Comparison of ENCODE assay signal across 1 cellular context in the genomic region with DNA sequence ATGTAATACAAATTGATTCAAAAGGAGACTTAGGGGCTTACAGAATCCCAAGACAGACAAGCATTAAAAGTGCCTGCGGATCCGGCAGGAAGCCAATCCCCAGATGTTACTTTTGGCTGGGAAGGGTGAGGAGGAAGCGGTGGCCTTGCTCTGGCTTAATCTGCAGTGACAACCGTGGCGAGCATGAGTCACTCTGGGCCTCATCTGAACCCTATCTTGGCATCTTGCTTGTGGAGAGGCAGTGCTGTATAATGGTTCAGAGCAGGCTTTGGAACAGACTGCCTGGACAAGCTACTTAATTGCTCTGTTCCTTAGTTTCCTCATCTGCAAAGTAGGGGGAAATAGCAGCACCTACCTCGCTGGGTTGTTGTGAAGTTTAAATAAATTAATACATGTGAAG.
TF ChIP-seq lines count a peak whose summit lies in the region.

No MANE protein-coding gene starts in this region.

TF ChIP-seq in K562, 482 proteins besides CTCF, POLR2A, EP300 and RAD21 (continued from another document and continues in another):
- TF ChIP-seq, protein P1, sequence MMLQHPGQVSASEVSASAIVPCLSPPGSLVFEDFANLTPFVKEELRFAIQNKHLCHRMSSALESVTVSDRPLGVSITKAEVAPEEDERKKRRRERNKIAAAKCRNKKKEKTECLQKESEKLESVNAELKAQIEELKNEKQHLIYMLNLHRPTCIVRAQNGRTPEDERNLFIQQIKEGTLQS (IDR thresholded peaks at IDR 0.05): peak; percentile 96
- TF ChIP-seq, protein P1 (CRISPR knock-in tag; conservative IDR thresholded peaks at IDR 0.05): peak; percentile 96
- TF ChIP-seq, protein P2, sequence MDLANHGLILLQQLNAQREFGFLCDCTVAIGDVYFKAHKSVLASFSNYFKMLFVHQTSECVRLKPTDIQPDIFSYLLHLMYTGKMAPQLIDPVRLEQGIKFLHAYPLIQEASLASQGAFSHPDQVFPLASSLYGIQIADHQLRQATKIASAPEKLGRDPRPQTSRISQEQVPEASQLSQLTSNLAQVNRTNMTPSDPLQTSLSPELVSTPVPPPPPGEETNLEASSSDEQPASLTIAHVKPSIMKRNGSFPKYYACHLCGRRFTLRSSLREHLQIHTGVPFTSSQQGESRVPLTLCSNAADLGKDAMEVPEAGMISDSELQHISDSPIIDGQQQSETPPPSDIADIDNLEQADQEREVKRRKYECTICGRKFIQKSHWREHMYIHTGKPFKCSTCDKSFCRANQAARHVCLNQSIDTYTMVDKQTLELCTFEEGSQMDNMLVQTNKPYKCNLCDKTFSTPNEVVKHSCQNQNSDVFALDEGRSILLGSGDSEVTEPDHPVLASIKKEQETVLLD (IDR thresholded peaks at IDR 0.05): no peak; the same call in 1 of the 2 replicates
- TF ChIP-seq KLF10 (CRISPR knock-in tag; IDR thresholded peaks at IDR 0.05) (no peak), ZNF174 (CRISPR knock-in tag; IDR thresholded peaks at IDR 0.05) (no peak), FUS (optimal IDR thresholded peaks at IDR 0.05; ENCODE audit: low read depth, low read length) (no peak), RCOR1 (IDR thresholded peaks at IDR 0.05; ENCODE audit: borderline replicate concordance in 1 of 2, low read depth in 2 of 2, low read length in 2 of 2) (peak; percentile 24 to 93; a peak in 3 of 4 replicates), ZNF133 (CRISPR knock-in tag; IDR thresholded peaks at IDR 0.05) (no peak), ZNF12 (CRISPR knock-in tag; IDR thresholded peaks at IDR 0.05) (no peak), ASH1L (IDR thresholded peaks at IDR 0.05; ENCODE audit: borderline replicate concordance, low read depth, partially characterized antibody) (no peak), STAG1 (CRISPR knock-in tag; IDR thresholded peaks at IDR 0.05; ENCODE audit: borderline replicate concordance) (no peak), RBM22 (IDR thresholded peaks at IDR 0.05; ENCODE audit: low read depth, low read length, poor library complexity, severe bottlenecking) (no peak), ESRRA (IDR thresholded peaks at IDR 0.05; ENCODE audit: borderline replicate concordance, low read depth) (peak; percentile 58; the same call in 1 of the 2 replicates), TBP (optimal IDR thresholded peaks at IDR 0.05; ENCODE audit: low read depth, low read length) (no peak), XRCC4 (IDR thresholded peaks at IDR 0.05; ENCODE audit: extremely low read depth, insufficient read depth, insufficient read length) (no peak), LEF1 (IDR thresholded peaks at IDR 0.05) (peak; percentile 37; the same call in 1 of the 2 replicates), ZNF584 (CRISPR knock-in tag; IDR thresholded peaks at IDR 0.05; ENCODE audit: low read depth) (peak; percentile 43; the same call in 1 of the 2 replicates), ARID1B (IDR thresholded peaks at IDR 0.05) (peak; percentile 94), BCL6 (CRISPR knock-in tag; IDR thresholded peaks at IDR 0.05) (no peak), ETV1 (tag; conservative IDR thresholded peaks at IDR 0.05; ENCODE audit: low read depth) (peak; percentile 82), MEF2A (IDR thresholded peaks at IDR 0.05; ENCODE audit: control insufficient read depth, low read depth, low read length) (0 out of 2 replicates have a peak, but pooled peaks have one; percentile 29), TCF3 (CRISPR knock-in tag; IDR thresholded peaks at IDR 0.05) (peak; percentile 86), HDAC3 (IDR thresholded peaks at IDR 0.05; ENCODE audit: borderline replicate concordance, partially characterized antibody) (peak; percentile 38), TRIM24 (IDR thresholded peaks at IDR 0.05) (peak; percentile 10 to 84; a peak in 3 of 4 replicates), PURB (CRISPR knock-in tag; IDR thresholded peaks at IDR 0.05; ENCODE audit: low read depth) (no peak), GABPB2 (CRISPR knock-in tag; conservative IDR thresholded peaks at IDR 0.05) (no peak)
- TF ChIP-seq, protein P3, sequence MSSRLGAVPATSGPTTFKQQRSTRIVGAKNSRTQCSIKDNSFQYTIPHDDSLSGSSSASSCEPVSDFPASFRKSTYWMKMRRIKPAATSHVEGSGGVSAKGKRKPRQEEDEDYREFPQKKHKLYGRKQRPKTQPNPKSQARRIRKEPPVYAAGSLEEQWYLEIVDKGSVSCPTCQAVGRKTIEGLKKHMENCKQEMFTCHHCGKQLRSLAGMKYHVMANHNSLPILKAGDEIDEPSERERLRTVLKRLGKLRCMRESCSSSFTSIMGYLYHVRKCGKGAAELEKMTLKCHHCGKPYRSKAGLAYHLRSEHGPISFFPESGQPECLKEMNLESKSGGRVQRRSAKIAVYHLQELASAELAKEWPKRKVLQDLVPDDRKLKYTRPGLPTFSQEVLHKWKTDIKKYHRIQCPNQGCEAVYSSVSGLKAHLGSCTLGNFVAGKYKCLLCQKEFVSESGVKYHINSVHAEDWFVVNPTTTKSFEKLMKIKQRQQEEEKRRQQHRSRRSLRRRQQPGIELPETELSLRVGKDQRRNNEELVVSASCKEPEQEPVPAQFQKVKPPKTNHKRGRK (tag; IDR thresholded peaks at IDR 0.05): no peak
- TF ChIP-seq, protein P4, sequence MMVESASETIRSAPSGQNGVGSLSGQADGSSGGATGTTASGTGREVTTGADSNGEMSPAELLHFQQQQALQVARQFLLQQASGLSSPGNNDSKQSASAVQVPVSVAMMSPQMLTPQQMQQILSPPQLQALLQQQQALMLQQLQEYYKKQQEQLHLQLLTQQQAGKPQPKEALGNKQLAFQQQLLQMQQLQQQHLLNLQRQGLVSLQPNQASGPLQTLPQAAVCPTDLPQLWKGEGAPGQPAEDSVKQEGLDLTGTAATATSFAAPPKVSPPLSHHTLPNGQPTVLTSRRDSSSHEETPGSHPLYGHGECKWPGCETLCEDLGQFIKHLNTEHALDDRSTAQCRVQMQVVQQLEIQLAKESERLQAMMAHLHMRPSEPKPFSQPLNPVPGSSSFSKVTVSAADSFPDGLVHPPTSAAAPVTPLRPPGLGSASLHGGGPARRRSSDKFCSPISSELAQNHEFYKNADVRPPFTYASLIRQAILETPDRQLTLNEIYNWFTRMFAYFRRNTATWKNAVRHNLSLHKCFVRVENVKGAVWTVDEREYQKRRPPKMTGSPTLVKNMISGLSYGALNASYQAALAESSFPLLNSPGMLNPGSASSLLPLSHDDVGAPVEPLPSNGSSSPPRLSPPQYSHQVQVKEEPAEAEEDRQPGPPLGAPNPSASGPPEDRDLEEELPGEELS (CRISPR knock-in tag; IDR thresholded peaks at IDR 0.05; ENCODE audit: borderline replicate concordance): no peak
- TF ChIP-seq, protein P5, sequence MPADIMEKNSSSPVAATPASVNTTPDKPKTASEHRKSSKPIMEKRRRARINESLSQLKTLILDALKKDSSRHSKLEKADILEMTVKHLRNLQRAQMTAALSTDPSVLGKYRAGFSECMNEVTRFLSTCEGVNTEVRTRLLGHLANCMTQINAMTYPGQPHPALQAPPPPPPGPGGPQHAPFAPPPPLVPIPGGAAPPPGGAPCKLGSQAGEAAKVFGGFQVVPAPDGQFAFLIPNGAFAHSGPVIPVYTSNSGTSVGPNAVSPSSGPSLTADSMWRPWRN (IDR thresholded peaks at IDR 0.05; ENCODE audit: low read depth): peak; percentile 61; the same call in 1 of the 2 replicates
- TF ChIP-seq, protein P6, sequence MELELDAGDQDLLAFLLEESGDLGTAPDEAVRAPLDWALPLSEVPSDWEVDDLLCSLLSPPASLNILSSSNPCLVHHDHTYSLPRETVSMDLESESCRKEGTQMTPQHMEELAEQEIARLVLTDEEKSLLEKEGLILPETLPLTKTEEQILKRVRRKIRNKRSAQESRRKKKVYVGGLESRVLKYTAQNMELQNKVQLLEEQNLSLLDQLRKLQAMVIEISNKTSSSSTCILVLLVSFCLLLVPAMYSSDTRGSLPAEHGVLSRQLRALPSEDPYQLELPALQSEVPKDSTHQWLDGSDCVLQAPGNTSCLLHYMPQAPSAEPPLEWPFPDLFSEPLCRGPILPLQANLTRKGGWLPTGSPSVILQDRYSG (tag; conservative IDR thresholded peaks at IDR 0.05; ENCODE audit: low read depth): no peak
- TF ChIP-seq, protein P7, sequence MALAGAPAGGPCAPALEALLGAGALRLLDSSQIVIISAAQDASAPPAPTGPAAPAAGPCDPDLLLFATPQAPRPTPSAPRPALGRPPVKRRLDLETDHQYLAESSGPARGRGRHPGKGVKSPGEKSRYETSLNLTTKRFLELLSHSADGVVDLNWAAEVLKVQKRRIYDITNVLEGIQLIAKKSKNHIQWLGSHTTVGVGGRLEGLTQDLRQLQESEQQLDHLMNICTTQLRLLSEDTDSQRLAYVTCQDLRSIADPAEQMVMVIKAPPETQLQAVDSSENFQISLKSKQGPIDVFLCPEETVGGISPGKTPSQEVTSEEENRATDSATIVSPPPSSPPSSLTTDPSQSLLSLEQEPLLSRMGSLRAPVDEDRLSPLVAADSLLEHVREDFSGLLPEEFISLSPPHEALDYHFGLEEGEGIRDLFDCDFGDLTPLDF (CRISPR knock-in tag; IDR thresholded peaks at IDR 0.05): no peak
- TF ChIP-seq, protein P8, sequence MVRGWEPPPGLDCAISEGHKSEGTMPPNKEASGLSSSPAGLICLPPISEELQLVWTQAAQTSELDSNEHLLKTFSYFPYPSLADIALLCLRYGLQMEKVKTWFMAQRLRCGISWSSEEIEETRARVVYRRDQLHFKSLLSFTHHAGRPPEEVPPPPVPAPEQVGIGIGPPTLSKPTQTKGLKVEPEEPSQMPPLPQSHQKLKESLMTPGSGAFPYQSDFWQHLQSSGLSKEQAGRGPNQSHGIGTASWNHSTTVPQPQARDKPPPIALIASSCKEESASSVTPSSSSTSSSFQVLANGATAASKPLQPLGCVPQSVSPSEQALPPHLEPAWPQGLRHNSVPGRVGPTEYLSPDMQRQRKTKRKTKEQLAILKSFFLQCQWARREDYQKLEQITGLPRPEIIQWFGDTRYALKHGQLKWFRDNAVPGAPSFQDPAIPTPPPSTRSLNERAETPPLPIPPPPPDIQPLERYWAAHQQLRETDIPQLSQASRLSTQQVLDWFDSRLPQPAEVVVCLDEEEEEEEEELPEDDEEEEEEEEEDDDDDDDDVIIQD (CRISPR knock-in tag; IDR thresholded peaks at IDR 0.05): no peak
- TF ChIP-seq, protein P9, sequence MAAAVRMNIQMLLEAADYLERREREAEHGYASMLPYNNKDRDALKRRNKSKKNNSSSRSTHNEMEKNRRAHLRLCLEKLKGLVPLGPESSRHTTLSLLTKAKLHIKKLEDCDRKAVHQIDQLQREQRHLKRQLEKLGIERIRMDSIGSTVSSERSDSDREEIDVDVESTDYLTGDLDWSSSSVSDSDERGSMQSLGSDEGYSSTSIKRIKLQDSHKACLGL (CRISPR knock-in tag; IDR thresholded peaks at IDR 0.05; ENCODE audit: borderline replicate concordance, poor library complexity, severe bottlenecking): no peak
- TF ChIP-seq, protein P10, sequence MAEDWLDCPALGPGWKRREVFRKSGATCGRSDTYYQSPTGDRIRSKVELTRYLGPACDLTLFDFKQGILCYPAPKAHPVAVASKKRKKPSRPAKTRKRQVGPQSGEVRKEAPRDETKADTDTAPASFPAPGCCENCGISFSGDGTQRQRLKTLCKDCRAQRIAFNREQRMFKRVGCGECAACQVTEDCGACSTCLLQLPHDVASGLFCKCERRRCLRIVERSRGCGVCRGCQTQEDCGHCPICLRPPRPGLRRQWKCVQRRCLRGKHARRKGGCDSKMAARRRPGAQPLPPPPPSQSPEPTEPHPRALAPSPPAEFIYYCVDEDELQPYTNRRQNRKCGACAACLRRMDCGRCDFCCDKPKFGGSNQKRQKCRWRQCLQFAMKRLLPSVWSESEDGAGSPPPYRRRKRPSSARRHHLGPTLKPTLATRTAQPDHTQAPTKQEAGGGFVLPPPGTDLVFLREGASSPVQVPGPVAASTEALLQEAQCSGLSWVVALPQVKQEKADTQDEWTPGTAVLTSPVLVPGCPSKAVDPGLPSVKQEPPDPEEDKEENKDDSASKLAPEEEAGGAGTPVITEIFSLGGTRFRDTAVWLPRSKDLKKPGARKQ (CRISPR knock-in tag; IDR thresholded peaks at IDR 0.05): no peak
- TF ChIP-seq, protein P11, sequence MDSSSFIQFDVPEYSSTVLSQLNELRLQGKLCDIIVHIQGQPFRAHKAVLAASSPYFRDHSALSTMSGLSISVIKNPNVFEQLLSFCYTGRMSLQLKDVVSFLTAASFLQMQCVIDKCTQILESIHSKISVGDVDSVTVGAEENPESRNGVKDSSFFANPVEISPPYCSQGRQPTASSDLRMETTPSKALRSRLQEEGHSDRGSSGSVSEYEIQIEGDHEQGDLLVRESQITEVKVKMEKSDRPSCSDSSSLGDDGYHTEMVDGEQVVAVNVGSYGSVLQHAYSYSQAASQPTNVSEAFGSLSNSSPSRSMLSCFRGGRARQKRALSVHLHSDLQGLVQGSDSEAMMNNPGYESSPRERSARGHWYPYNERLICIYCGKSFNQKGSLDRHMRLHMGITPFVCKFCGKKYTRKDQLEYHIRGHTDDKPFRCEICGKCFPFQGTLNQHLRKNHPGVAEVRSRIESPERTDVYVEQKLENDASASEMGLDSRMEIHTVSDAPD (CRISPR knock-in tag; IDR thresholded peaks at IDR 0.05): no peak
- TF ChIP-seq, protein P12, sequence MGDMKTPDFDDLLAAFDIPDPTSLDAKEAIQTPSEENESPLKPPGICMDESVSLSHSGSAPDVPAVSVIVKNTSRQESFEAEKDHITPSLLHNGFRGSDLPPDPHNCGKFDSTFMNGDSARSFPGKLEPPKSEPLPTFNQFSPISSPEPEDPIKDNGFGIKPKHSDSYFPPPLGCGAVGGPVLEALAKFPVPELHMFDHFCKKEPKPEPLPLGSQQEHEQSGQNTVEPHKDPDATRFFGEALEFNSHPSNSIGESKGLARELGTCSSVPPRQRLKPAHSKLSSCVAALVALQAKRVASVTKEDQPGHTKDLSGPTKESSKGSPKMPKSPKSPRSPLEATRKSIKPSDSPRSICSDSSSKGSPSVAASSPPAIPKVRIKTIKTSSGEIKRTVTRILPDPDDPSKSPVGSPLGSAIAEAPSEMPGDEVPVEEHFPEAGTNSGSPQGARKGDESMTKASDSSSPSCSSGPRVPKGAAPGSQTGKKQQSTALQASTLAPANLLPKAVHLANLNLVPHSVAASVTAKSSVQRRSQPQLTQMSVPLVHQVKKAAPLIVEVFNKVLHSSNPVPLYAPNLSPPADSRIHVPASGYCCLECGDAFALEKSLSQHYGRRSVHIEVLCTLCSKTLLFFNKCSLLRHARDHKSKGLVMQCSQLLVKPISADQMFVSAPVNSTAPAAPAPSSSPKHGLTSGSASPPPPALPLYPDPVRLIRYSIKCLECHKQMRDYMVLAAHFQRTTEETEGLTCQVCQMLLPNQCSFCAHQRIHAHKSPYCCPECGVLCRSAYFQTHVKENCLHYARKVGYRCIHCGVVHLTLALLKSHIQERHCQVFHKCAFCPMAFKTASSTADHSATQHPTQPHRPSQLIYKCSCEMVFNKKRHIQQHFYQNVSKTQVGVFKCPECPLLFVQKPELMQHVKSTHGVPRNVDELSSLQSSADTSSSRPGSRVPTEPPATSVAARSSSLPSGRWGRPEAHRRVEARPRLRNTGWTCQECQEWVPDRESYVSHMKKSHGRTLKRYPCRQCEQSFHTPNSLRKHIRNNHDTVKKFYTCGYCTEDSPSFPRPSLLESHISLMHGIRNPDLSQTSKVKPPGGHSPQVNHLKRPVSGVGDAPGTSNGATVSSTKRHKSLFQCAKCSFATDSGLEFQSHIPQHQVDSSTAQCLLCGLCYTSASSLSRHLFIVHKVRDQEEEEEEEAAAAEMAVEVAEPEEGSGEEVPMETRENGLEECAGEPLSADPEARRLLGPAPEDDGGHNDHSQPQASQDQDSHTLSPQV (IDR thresholded peaks at IDR 0.05): peak; percentile 67; the same call in 1 of the 2 replicates
